Comparison of ENCODE assay signal across 8 cellular contexts in genomic region chr1:54407201-54407956, GRCh38. TPM values are rescaled to one million over a fixed set of nuclear protein-coding genes. Genes with fewer than 3 reads are reported as not detected.
A peak's percentile ranks its signal among the peaks of the same experiment; 100 is the strongest.
DNase-seq lines count a peak whose midpoint lies in the region; ATAC-seq and TF ChIP-seq lines count a peak whose summit lies in the region.

No MANE protein-coding gene starts in this region.

- peaks cover 59% of the 10 kb centered on the region for H3K4me1 ChIP-seq in CD8-positive, alpha-beta memory T cell (ENCODE audit: insufficient read depth, low read length)
- H3K4me1 ChIP-seq in foreskin keratinocyte: peaks cover 24% of the 10 kb centered on the region
- peaks cover 46% of the 10 kb centered on the region for H3K4me1 ChIP-seq in testis

- H3K4me1 Mint-ChIP-seq in CD8-positive, alpha-beta memory T cell: peaks cover 51 to 58% (median 53%) of the 10 kb centered on the region in 3 donors
- H3K4me1 Mint-ChIP-seq in activated naive CD4-positive, alpha-beta T cell treated with anti-CD3 and anti-CD28 coated beads for 36 hours (ENCODE audit: low read depth): peaks cover 54% of the 10 kb centered on the region
- peaks cover 53 to 56% of the 10 kb centered on the region in 2 donors for H3K4me1 Mint-ChIP-seq in natural killer cell treated with Interleukin-12 subunit alpha and Interleukin-12 subunit beta and Interleukin-15 and Interleukin-18, amount 100 ng/mL, for 72 hours (ENCODE audit: low read depth in 2 of 2)

- no peaks in the 10 kb centered on the region for H3K9me3 Mint-ChIP-seq in CD8-positive, alpha-beta memory T cell
- no peaks in the 10 kb centered on the region for H3K9me3 Mint-ChIP-seq in activated naive CD4-positive, alpha-beta T cell treated with anti-CD3 and anti-CD28 coated beads for 36 hours
- H3K9me3 Mint-ChIP-seq in natural killer cell treated with Interleukin-12 subunit alpha and Interleukin-12 subunit beta and Interleukin-15 and Interleukin-18, amount 100 ng/mL, for 72 hours: no peaks in the 10 kb centered on the region

- H3K27ac Mint-ChIP-seq in CD8-positive, alpha-beta memory T cell: peak overlapping the region; percentile 91 to 98 (median 94)
- H3K27ac Mint-ChIP-seq in activated naive CD4-positive, alpha-beta T cell treated with anti-CD3 and anti-CD28 coated beads for 36 hours: peak overlapping the region; percentile 93
- peak overlapping the region; percentile 84 to 91 for H3K27ac Mint-ChIP-seq in natural killer cell treated with Interleukin-12 subunit alpha and Interleukin-12 subunit beta and Interleukin-15 and Interleukin-18, amount 100 ng/mL, for 72 hours

- H3K4me3 ChIP-seq in CD8-positive, alpha-beta memory T cell (ENCODE audit: low read length): peak overlapping the region; percentile 64
- peak overlapping the region; percentile 65 to 87 for H3K4me3 ChIP-seq in testis

- no peak for TF ChIP-seq POLR2A in testis (IDR thresholded peaks at IDR 0.05)

- 0% methylated on average over 24 of the region's 24 CpGs for WGBS in testis, 2 donors

- peaks cover 0 to 5% of the 10 kb centered on the region in 2 donors for H3K27me3 Mint-ChIP-seq in CD8-positive, alpha-beta memory T cell
- no peaks in the 10 kb centered on the region for H3K27me3 Mint-ChIP-seq in activated naive CD4-positive, alpha-beta T cell treated with anti-CD3 and anti-CD28 coated beads for 36 hours (ENCODE audit: low read depth)
- H3K27me3 Mint-ChIP-seq in natural killer cell treated with Interleukin-12 subunit alpha and Interleukin-12 subunit beta and Interleukin-15 and Interleukin-18, amount 100 ng/mL, for 72 hours: no peaks in the 10 kb centered on the region

- peak overlapping the region; percentile 84 for H3K27ac ChIP-seq in CD8-positive, alpha-beta memory T cell (ENCODE audit: low read depth, low read length)
- peak overlapping the region; percentile 69 for H3K27ac ChIP-seq in foreskin keratinocyte
- peak overlapping the region; percentile 85 to 87 for H3K27ac ChIP-seq in testis

- ATAC-seq in GM21526 (IDR thresholded peaks at IDR 0.05; ENCODE audit: low FRiP score, unreplicated experiment) (peak; percentile 33), foreskin keratinocyte (peak; percentile 29)
- peak; percentile 48 to 54 for ATAC-seq in natural killer cell treated with Interleukin-12 subunit alpha and Interleukin-12 subunit beta and Interleukin-15 and Interleukin-18, amount 100 ng/mL, for 72 hours

- no peaks in the 10 kb centered on the region for H3K36me3 ChIP-seq in CD8-positive, alpha-beta memory T cell (ENCODE audit: insufficient read depth, low read length)
- H3K36me3 ChIP-seq in testis (ENCODE audit: low read depth, missing control alignments): no peaks in the 10 kb centered on the region

- DNase-seq in CD8-positive, alpha-beta memory T cell: peak; percentile 50 to 81 (median 79)
- DNase-seq in MV-4-11 (lab: John Stamatoyannopoulos, UW): peak; percentile 93
- peak; percentile 91 for DNase-seq in SIG-M5 treated with dmso at 0.1 percent for 504 hours (lab: John Stamatoyannopoulos, UW; ENCODE audit: unreplicated experiment)
- DNase-seq in activated naive CD4-positive, alpha-beta T cell treated with anti-CD3 and anti-CD28 coated beads for 36 hours: peak; percentile 78
- DNase-seq in foreskin keratinocyte: peak; percentile 77 to 88
- DNase-seq in natural killer cell treated with Interleukin-12 subunit alpha and Interleukin-12 subunit beta and Interleukin-15 and Interleukin-18, amount 100 ng/mL, for 72 hours (ENCODE audit: low spot score): peak; percentile 75
- peak; percentile 93 for DNase-seq in testis

- POLR2A ChIA-PET in CD8-positive, alpha-beta memory T cell (lab: Charles Lee): interaction anchor here (0.6 to 2.3 kb wide), 9 partner anchors 68 to 356 kb away, joined by 3 to 63 read pairs (median 5); no protein-coding TSS in a partner anchor

- peaks cover 0 to 21% (median 2%) of the 10 kb centered on the region in 3 donors for H3K36me3 Mint-ChIP-seq in CD8-positive, alpha-beta memory T cell
- peaks cover 19% of the 10 kb centered on the region for H3K36me3 Mint-ChIP-seq in activated naive CD4-positive, alpha-beta T cell treated with anti-CD3 and anti-CD28 coated beads for 36 hours (ENCODE audit: low read depth)
- peaks cover 13% of the 10 kb centered on the region for H3K36me3 Mint-ChIP-seq in natural killer cell treated with Interleukin-12 subunit alpha and Interleukin-12 subunit beta and Interleukin-15 and Interleukin-18, amount 100 ng/mL, for 72 hours

- TF ChIP-seq CTCF in foreskin keratinocyte (conservative IDR thresholded peaks at IDR 0.05) (no peak), testis (IDR thresholded peaks at IDR 0.05) (peak in 1 of 3 experiments; percentile 6)

- H3K9me3 ChIP-seq in CD8-positive, alpha-beta memory T cell (ENCODE audit: low read length): no peaks in the 10 kb centered on the region
- H3K9me3 ChIP-seq in testis: no peaks in the 10 kb centered on the region

- intact Hi-C loops in activated naive CD4-positive, alpha-beta T cell treated with anti-CD3 and anti-CD28 coated beads for 36 hours (cut with micrococcal nuclease): loop anchor here (1.0 to 10.0 kb wide), 13 partner anchors 8 to 569 kb away; partner anchors contain the start of genes CYB5RL, MRPL37, NDC1 and PARS2
- intact Hi-C loops in testis (cut with DNase I; ENCODE audit: low total_unique reads): loop anchor here (2.0 to 10.0 kb wide), 3 partner anchors 81 to 283 kb away; no protein-coding TSS in a partner anchor

- peak overlapping the region; percentile 95 to 99 (median 97) for H3K4me3 Mint-ChIP-seq in CD8-positive, alpha-beta memory T cell
- peak overlapping the region; percentile 83 for H3K4me3 Mint-ChIP-seq in activated naive CD4-positive, alpha-beta T cell treated with anti-CD3 and anti-CD28 coated beads for 36 hours
- H3K4me3 Mint-ChIP-seq in natural killer cell treated with Interleukin-12 subunit alpha and Interleukin-12 subunit beta and Interleukin-15 and Interleukin-18, amount 100 ng/mL, for 72 hours: peak overlapping the region; percentile 93

- H3K27me3 ChIP-seq in CD8-positive, alpha-beta memory T cell (ENCODE audit: insufficient read depth, low read length, poor library complexity, severe bottlenecking): no peaks in the 10 kb centered on the region
- H3K27me3 ChIP-seq in foreskin keratinocyte (no peaks in the 10 kb centered on the region), testis (no peaks in the 10 kb centered on the region)

- CTCF ChIA-PET in CD8-positive, alpha-beta memory T cell (lab: Charles Lee): interaction anchor here (0.7 to 5.7 kb wide), 10 partner anchors 11 to 356 kb away, joined by 3 to 71 read pairs (median 4); partner anchors contain the start of genes CYB5RL and MRPL37
- CTCF ChIA-PET in activated naive CD4-positive, alpha-beta T cell treated with anti-CD3 and anti-CD28 coated beads for 36 hours (lab: Charles Lee): interaction anchor here (0.7 to 2.3 kb wide), 3 partner anchors 61 to 384 kb away, joined by 4 to 12 read pairs (median 7); no protein-coding TSS in a partner anchor

RNA-seq across cellular contexts. Expression of gene SSBP3, which starts 1.2 kb away (rescaled TPM):
- total RNA-seq in CD8-positive, alpha-beta memory T cell: 10 to 100 TPM; 41.6 to 52.7 TPM
- 17.6 TPM for polyA plus RNA-seq in CD8-positive, alpha-beta memory T cell
- 10 to 100 TPM; 55.0 to 58.3 TPM for total RNA-seq in activated naive CD4-positive, alpha-beta T cell treated with anti-CD3 and anti-CD28 coated beads for 36 hours
- total RNA-seq in foreskin keratinocyte (12.7 and 14.9 TPM in 2 replicates), testis (10 to 100 TPM; 91.6 to 99.0 TPM)
- polyA plus RNA-seq in foreskin keratinocyte (13.3 and 17.0 TPM in 2 replicates), testis (ENCODE audit: insufficient read depth, low read depth, low replicate concordance) (88.8 TPM)
- 10 to 100 TPM; 59.0 to 92.1 TPM for total RNA-seq in natural killer cell treated with Interleukin-12 subunit alpha and Interleukin-12 subunit beta and Interleukin-15 and Interleukin-18, amount 100 ng/mL, for 72 hours

Comparison
In these comparisons a context has a peak if more than half of its experiments do, and no peak if none do; other contexts are left out.
1. Peak in every context shown above with its lines: DNase-seq, ATAC-seq, H3K4me3 ChIP-seq and H3K27ac ChIP-seq.